1 cellular context compared by ENCODE assay signal in the genomic region with DNA sequence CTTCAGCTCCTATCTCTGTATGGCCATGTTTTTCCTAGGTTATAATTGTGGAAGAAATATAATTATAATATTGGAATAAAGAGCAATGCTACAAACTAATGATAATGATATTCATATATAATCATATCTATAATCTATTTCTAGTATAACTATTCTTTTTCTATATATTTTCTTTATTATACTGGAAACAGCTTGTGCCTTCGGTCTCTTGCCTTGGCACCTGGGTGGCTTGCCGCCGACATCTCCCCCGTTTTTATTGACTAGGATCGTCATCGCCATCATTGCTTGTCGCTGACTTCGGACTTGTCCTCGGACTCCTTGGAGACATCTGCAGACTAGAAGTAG.
TF ChIP-seq lines count a peak whose summit lies in the region.

No MANE protein-coding gene starts in this region.

TF ChIP-seq in GM23338, 12 proteins besides CTCF, POLR2A, EP300 and RAD21 (continued from another document):
- no peak for TF ChIP-seq ZNF462 (CRISPR knock-in tag; IDR thresholded peaks at IDR 0.05)
